ENCODE assay signal across 29 cellular contexts in the genomic region with DNA sequence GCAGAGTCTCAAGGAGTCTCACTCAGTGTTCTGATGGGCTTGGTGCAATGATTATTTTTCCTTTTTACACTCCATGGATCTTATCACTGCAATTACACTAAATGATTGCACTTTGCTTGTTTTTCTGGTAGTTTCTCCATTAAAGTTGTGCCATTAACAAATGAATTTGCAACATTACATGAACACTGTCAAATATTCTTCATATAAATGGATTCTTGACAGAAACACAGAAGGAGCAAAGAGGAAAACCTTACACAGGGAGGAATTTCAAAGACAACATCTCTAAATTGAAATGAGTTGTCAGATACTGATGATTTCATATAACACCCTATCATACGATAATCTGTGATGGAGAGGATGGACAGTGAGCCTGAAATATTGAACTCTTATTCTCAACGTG.
"Had no signal": no experiment of that assay in that cellular context is flagged by ENCODE, and none has a peak within 500 bp of the region (broad histone marks: within the 10 kb centered on the region; RNA-seq: fewer than 3 reads in every experiment).

No MANE protein-coding gene starts in this region.

- H3K36me3 ChIP-seq: stomach, suprapubic skin, thoracic aorta, thyroid gland, tibial artery, tibial nerve, transverse colon, upper lobe of left lung, upper lobe of right lung, uterus, vagina had no signal

- H3K4me3 ChIP-seq: stomach, suprapubic skin, testis, thoracic aorta, thyroid gland, tibial artery, tibial nerve, transverse colon, upper lobe of left lung, upper lobe of right lung, uterus, vagina had no signal

- H3K4me1 ChIP-seq: stomach, suprapubic skin, testis, thyroid gland, tibial artery, tibial nerve, transverse colon, upper lobe of left lung, upper lobe of right lung, uterus, vagina had no signal

- H3K9me3 Mint-ChIP-seq: type B pancreatic cell had no signal

- H3K27me3 Mint-ChIP-seq: stimulated activated memory B cell treated with anti-CD40 and anti-IgM and Interleukin-4, amounts not matched to agents 10 μg/mL and 1 μg/mL and 100 μg/mL, for 72 hours; stimulated activated naive B cell treated with anti-CD40 and anti-IgM and Interleukin-4, amounts not matched to agents 10 μg/mL and 1 μg/mL and 100 μg/mL, for 72 hours; stimulated activated naive CD8-positive, alpha-beta T cell treated with anti-CD3 and anti-CD28 coated beads, Interleukin-15, amount 100 ng/mL, for 72 hours; stimulated activated naive CD8-positive, alpha-beta T cell treated with anti-CD3 and anti-CD28 coated beads, Interleukin-15, Interleukin-2, amounts not matched to agents 100 ng/mL and 50 ng/mL, for 24 hours had no signal

- H3K36me3 Mint-ChIP-seq: stimulated activated effector memory CD8-positive, alpha-beta T cell treated with anti-CD3 and anti-CD28 coated beads, Interleukin-12 subunit alpha, Interleukin-12 subunit beta, amount 100 ng/mL, for 72 hours; stimulated activated memory B cell treated with anti-CD40 and anti-IgM and Interleukin-4, amounts not matched to agents 10 μg/mL and 1 μg/mL and 100 μg/mL, for 72 hours; stimulated activated naive B cell treated with anti-CD40 and anti-IgM and Interleukin-4, amounts not matched to agents 10 μg/mL and 1 μg/mL and 100 μg/mL, for 72 hours; type B pancreatic cell had no signal

- ATAC-seq: stimulated activated effector memory CD8-positive, alpha-beta T cell treated with anti-CD3 and anti-CD28 coated beads, Interleukin-12 subunit alpha, Interleukin-12 subunit beta, amount 100 ng/mL, for 72 hours; stimulated activated memory B cell treated with anti-CD40 and anti-IgM and Interleukin-4, amounts not matched to agents 10 μg/mL and 1 μg/mL and 100 μg/mL, for 72 hours; stimulated activated naive B cell treated with anti-CD40 and anti-IgM and Interleukin-4, amounts not matched to agents 10 μg/mL and 1 μg/mL and 100 μg/mL, for 72 hours; stimulated activated naive CD8-positive, alpha-beta T cell treated with anti-CD3 and anti-CD28 coated beads, Interleukin-15, amount 100 ng/mL, for 72 hours; stimulated activated naive CD8-positive, alpha-beta T cell treated with anti-CD3 and anti-CD28 coated beads, Interleukin-15, Interleukin-2, amounts not matched to agents 100 U/mL and 50 U/mL, for 24 hours; upper lobe of right lung had no signal

- FAIRE-seq: urothelium cell line had no signal

- H3K4me3 Mint-ChIP-seq: stimulated activated effector memory CD8-positive, alpha-beta T cell treated with anti-CD3 and anti-CD28 coated beads, Interleukin-12 subunit alpha, Interleukin-12 subunit beta, amount 100 ng/mL, for 72 hours; stimulated activated memory B cell treated with anti-CD40 and anti-IgM and Interleukin-4, amounts not matched to agents 10 μg/mL and 1 μg/mL and 100 μg/mL, for 72 hours; stimulated activated naive B cell treated with anti-CD40 and anti-IgM and Interleukin-4, amounts not matched to agents 10 μg/mL and 1 μg/mL and 100 μg/mL, for 72 hours; stimulated activated naive CD8-positive, alpha-beta T cell treated with anti-CD3 and anti-CD28 coated beads, Interleukin-15, amount 100 ng/mL, for 72 hours; stimulated activated naive CD8-positive, alpha-beta T cell treated with anti-CD3 and anti-CD28 coated beads, Interleukin-15, Interleukin-2, amounts not matched to agents 100 ng/mL and 50 ng/mL, for 24 hours; type B pancreatic cell had no signal

- H3K27ac Mint-ChIP-seq: stimulated activated effector memory CD8-positive, alpha-beta T cell treated with anti-CD3 and anti-CD28 coated beads, Interleukin-12 subunit alpha, Interleukin-12 subunit beta, amount 100 ng/mL, for 72 hours; stimulated activated memory B cell treated with anti-CD40 and anti-IgM and Interleukin-4, amounts not matched to agents 10 μg/mL and 1 μg/mL and 100 μg/mL, for 72 hours; stimulated activated naive B cell treated with anti-CD40 and anti-IgM and Interleukin-4, amounts not matched to agents 10 μg/mL and 1 μg/mL and 100 μg/mL, for 72 hours; stimulated activated naive CD8-positive, alpha-beta T cell treated with anti-CD3 and anti-CD28 coated beads, Interleukin-15, amount 100 ng/mL, for 72 hours; stimulated activated naive CD8-positive, alpha-beta T cell treated with anti-CD3 and anti-CD28 coated beads, Interleukin-15, Interleukin-2, amounts not matched to agents 100 ng/mL and 50 ng/mL, for 24 hours; type B pancreatic cell had no signal

- DNase-seq: stimulated activated CD4-positive, alpha-beta T cell treated with anti-CD3 and anti-CD28 coated beads, Interleukin-2, amount 100 ng/mL, for 48 hours; stimulated activated CD4-positive, alpha-beta T cell treated with anti-CD3 and anti-CD28 coated beads, Interleukin-4, amount 100 ng/mL, for 1 hour; stimulated activated CD4-positive, alpha-beta T cell treated with anti-CD3 and anti-CD28 coated beads, Interleukin-4, amount 100 ng/mL, for 24 hours; stimulated activated CD4-positive, alpha-beta T cell treated with anti-CD3 and anti-CD28 coated beads, Interleukin-4, amount 100 ng/mL, for 4 hours; stimulated activated CD8-positive, alpha-beta memory T cell treated with anti-CD3 and anti-CD28 coated beads, Interleukin-4, amount 100 ng/mL, for 48 hours; stimulated activated naive B cell treated with anti-CD40 and anti-IgM and Interleukin-4, amounts not matched to agents 10 μg/mL and 1 μg/mL and 100 μg/mL, for 72 hours; stimulated activated naive CD4-positive, alpha-beta T cell; stimulated activated naive CD4-positive, alpha-beta T cell treated with Interleukin-2 at 50 U/mL for 16 hours; stimulated activated naive CD8-positive, alpha-beta T cell treated with anti-CD3 and anti-CD28 coated beads, Interleukin-15, amount 100 ng/mL, for 72 hours; stimulated activated naive CD8-positive, alpha-beta T cell treated with anti-CD3 and anti-CD28 coated beads, Interleukin-15, Interleukin-2, amounts not matched to agents 100 U/mL and 50 U/mL, for 24 hours; stomach; substantia nigra; testis; thyroid gland; tibial artery; transverse colon; trophoblast cell; upper lobe of left lung; upper lobe of right lung; uterus had no signal

- H3K27ac ChIP-seq: stomach, suprapubic skin, testis, thoracic aorta, thyroid gland, tibial artery, tibial nerve, transverse colon, upper lobe of left lung, upper lobe of right lung, uterus, vagina had no signal

- H3K4me1 Mint-ChIP-seq: stimulated activated effector memory CD8-positive, alpha-beta T cell treated with anti-CD3 and anti-CD28 coated beads, Interleukin-12 subunit alpha, Interleukin-12 subunit beta, amount 100 ng/mL, for 72 hours; stimulated activated memory B cell treated with anti-CD40 and anti-IgM and Interleukin-4, amounts not matched to agents 10 μg/mL and 1 μg/mL and 100 μg/mL, for 72 hours; stimulated activated naive B cell treated with anti-CD40 and anti-IgM and Interleukin-4, amounts not matched to agents 10 μg/mL and 1 μg/mL and 100 μg/mL, for 72 hours; stimulated activated naive CD8-positive, alpha-beta T cell treated with anti-CD3 and anti-CD28 coated beads, Interleukin-15, amount 100 ng/mL, for 72 hours had no signal

- H3K9me3 ChIP-seq: stomach, suprapubic skin, testis, thoracic aorta, thyroid gland, tibial artery, tibial nerve, transverse colon, upper lobe of left lung, upper lobe of right lung, uterus, vagina had no signal

- H3K27me3 ChIP-seq: stomach, suprapubic skin, testis, thyroid gland, tibial artery, tibial nerve, transverse colon, upper lobe of left lung, upper lobe of right lung, uterus, vagina had no signal
